ENCODE assay signal across 1 cellular context in the genomic region with DNA sequence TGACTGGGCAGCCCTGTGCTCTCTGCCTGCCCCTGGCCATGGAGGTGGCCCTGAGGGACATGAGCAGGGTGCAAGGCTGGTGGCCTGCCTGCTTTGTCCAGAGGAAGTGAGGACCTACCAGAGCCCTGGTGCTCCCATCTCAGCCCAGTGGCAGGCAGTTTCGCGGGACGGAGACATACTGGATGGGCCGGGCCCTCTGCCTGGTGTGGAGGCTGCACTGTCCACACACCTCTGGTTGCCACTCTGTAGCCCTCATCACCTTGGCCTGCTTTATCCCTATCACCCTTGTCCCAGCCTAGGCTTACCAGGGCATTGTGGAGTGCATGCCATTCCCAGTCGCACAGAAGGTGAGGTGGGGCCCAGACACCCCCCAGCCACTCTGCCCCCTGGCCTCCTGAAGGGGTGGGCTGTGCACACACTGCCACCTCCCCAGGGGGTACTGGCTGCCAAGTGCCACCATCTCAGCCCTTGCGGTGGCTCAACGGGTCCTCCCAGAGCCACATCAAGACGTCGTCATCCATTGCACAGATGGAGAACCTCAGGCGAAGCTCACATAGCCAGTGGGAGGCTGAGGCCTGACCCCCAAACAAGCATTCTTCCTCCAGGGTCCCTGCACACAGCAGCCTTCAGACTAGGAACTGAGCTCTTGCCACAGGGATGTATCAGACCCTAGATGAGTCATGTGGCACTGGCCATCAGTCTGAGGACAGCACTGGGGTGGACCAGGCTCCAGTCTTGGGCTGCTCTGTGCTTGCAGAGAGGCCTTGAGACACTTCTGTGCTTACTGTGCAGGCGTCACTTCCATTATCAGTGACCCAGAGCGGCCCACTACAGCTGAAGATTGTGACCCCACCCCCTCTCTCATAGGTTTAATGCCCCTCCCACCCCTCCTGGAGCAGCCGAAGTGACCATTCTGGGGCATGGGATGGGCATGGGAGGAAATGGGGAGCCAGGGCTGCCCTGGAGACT.
TF ChIP-seq lines count a peak whose summit lies in the region.

No MANE protein-coding gene starts in this region.

TF ChIP-seq in GM23338, 12 proteins besides CTCF, POLR2A, EP300 and RAD21 (continued from another document):
- TF ChIP-seq, protein P1, sequence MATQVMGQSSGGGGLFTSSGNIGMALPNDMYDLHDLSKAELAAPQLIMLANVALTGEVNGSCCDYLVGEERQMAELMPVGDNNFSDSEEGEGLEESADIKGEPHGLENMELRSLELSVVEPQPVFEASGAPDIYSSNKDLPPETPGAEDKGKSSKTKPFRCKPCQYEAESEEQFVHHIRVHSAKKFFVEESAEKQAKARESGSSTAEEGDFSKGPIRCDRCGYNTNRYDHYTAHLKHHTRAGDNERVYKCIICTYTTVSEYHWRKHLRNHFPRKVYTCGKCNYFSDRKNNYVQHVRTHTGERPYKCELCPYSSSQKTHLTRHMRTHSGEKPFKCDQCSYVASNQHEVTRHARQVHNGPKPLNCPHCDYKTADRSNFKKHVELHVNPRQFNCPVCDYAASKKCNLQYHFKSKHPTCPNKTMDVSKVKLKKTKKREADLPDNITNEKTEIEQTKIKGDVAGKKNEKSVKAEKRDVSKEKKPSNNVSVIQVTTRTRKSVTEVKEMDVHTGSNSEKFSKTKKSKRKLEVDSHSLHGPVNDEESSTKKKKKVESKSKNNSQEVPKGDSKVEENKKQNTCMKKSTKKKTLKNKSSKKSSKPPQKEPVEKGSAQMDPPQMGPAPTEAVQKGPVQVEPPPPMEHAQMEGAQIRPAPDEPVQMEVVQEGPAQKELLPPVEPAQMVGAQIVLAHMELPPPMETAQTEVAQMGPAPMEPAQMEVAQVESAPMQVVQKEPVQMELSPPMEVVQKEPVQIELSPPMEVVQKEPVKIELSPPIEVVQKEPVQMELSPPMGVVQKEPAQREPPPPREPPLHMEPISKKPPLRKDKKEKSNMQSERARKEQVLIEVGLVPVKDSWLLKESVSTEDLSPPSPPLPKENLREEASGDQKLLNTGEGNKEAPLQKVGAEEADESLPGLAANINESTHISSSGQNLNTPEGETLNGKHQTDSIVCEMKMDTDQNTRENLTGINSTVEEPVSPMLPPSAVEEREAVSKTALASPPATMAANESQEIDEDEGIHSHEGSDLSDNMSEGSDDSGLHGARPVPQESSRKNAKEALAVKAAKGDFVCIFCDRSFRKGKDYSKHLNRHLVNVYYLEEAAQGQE (IDR thresholded peaks at IDR 0.05; ENCODE audit: unreplicated experiment), result no peak
- TF ChIP-seq JUNB (IDR thresholded peaks at IDR 0.05; ENCODE audit: unreplicated experiment), result no peak
